Comparison of ENCODE assay signal across 35 cellular contexts in the genomic region with DNA sequence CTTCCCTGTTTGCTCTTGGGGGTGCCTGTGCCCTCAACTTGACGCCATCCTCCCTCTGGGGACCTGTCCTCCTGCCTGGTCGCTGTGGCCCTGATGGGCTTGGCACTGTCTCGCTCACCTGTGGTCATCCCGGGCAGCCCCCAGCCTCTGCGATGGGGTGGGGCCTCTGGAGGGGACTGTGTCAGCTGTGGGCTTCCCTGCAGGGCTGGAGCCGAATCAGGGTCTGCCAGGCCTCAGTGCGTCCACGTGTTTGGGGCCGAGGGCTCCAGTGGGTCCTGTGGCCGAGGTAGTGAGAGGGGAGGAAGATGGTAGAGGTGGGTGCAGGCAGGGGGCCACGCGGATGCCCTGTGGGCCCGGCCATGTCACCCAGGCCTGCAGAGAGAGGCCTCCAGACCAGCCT. TPM values are rescaled to one million over a fixed set of nuclear protein-coding genes. Genes with fewer than 3 reads are reported as not detected.
"Had no signal": no experiment of that assay in that cellular context is flagged by ENCODE, and none has a peak within 500 bp of the region (broad histone marks: within the 10 kb centered on the region; RNA-seq: fewer than 3 reads in every experiment).

No MANE protein-coding gene starts in this region.

- H3K27ac ChIP-seq: coronary artery, esophagus muscularis mucosa, foreskin keratinocyte, gastroesophageal sphincter, heart left ventricle, hepatocyte, left lung, ovary, psoas muscle, skin epidermis, spleen, thoracic aorta, tibial nerve, upper lobe of left lung had no signal

- H3K27ac Mint-ChIP-seq: naive thymus-derived CD4-positive, alpha-beta T cell; nephron; stimulated activated memory B cell treated with anti-CD40 and anti-IgM and Interleukin-4, amounts not matched to agents 10 μg/mL and 1 μg/mL and 100 μg/mL, for 72 hours had no signal

- DNase-seq: dermis blood vessel endothelial cell; effector memory CD4-positive, alpha-beta T cell; foreskin keratinocyte; left cardiac atrium; left lung; mesendoderm; midbrain; naive thymus-derived CD4-positive, alpha-beta T cell; occipital lobe; ovary; posterior cingulate gyrus; psoas muscle; spleen; stimulated activated CD4-positive, alpha-beta T cell treated with anti-CD3 and anti-CD28 coated beads, Interleukin-4, amount 100 ng/mL, for 4 hours; stimulated activated naive CD8-positive, alpha-beta T cell treated with anti-CD3 and anti-CD28 coated beads, Interleukin-15, Interleukin-2, amounts not matched to agents 100 U/mL and 50 U/mL, for 24 hours; substantia nigra had no signal

- H3K27me3 ChIP-seq: esophagus muscularis mucosa, foreskin keratinocyte, gastroesophageal sphincter, heart left ventricle, hepatocyte, left lung, ovary, spleen, tibial nerve, upper lobe of left lung had no signal

- H3K4me2 ChIP-seq: hepatocyte had no signal

- H3K4me3 ChIP-seq: coronary artery, esophagus muscularis mucosa, gastroesophageal sphincter, heart left ventricle, hepatocyte, left lung, ovary, psoas muscle, skin epidermis, spleen, thoracic aorta, tibial nerve, upper lobe of left lung had no signal

- H3K9me3 ChIP-seq: esophagus muscularis mucosa, gastroesophageal sphincter, heart left ventricle, left lung, ovary, psoas muscle, spleen, thoracic aorta, tibial nerve, upper lobe of left lung had no signal

- H3K36me3 ChIP-seq: ovary, thoracic aorta had no signal

- H3K36me3 Mint-ChIP-seq: naive thymus-derived CD4-positive, alpha-beta T cell had no signal

- H3K4me1 Mint-ChIP-seq: nephron had no signal

- H3K4me1 ChIP-seq: foreskin keratinocyte had no signal

- H3K27me3 Mint-ChIP-seq: naive thymus-derived CD4-positive, alpha-beta T cell; stimulated activated memory B cell treated with anti-CD40 and anti-IgM and Interleukin-4, amounts not matched to agents 10 μg/mL and 1 μg/mL and 100 μg/mL, for 72 hours had no signal

- H3K4me3 Mint-ChIP-seq: nephron; stimulated activated memory B cell treated with anti-CD40 and anti-IgM and Interleukin-4, amounts not matched to agents 10 μg/mL and 1 μg/mL and 100 μg/mL, for 72 hours had no signal

- H3K9me3 Mint-ChIP-seq: naive thymus-derived CD4-positive, alpha-beta T cell; nephron; stimulated activated memory B cell treated with anti-CD40 and anti-IgM and Interleukin-4, amounts not matched to agents 10 μg/mL and 1 μg/mL and 100 μg/mL, for 72 hours had no signal

RNA-seq across cellular contexts. Expression of a gene that starts 17.6 kb away (rescaled TPM):
- total RNA-seq: dermis blood vessel endothelial cell; endothelial cell of umbilical vein; epithelial cell of proximal tubule; esophagus muscularis mucosa; fibroblast of lung; foreskin keratinocyte; gastroesophageal sphincter; heart left ventricle; hepatocyte; kidney epithelial cell; left cardiac atrium; left lung; lower leg skin; lung microvascular endothelial cell; mucosa of gallbladder; naive thymus-derived CD4-positive, alpha-beta T cell; occipital lobe; ovary; psoas muscle; right cardiac atrium; spleen; tibial nerve; upper lobe of left lung had no signal
- polyA plus RNA-seq: endothelial cell of umbilical vein; fibroblast of lung; foreskin keratinocyte; heart left ventricle; hepatocyte; naive thymus-derived CD4-positive, alpha-beta T cell; ovary; psoas muscle; right cardiac atrium; spleen had no signal
